ENCODE assay signal across 1 cellular context in the genomic region with DNA sequence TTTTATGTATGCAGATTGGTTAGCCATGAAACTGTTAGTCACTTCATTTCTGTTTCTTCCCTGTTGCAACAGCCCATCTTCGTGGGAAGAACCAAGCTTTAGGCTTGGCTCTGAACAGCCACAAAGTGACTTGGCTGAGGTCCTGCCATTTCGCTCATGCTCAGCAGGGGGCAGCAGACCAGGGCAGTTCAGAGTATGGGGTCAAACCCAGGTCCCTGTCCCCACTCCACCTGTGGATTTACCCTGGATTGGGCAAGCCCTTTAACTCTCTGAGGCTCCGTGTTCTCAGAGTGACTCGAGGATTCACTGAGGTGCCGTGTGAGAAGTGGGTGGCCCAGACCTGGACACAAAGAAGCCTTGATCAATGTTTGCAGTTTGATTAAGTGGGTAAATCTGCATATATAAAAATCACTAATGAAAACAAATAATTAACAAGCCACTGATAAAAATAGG.
TF ChIP-seq lines count a peak whose summit lies in the region.

No MANE protein-coding gene starts in this region.

TF ChIP-seq in HepG2, 621 proteins besides CTCF, POLR2A, EP300 and RAD21 (continued from another document):
- TF ChIP-seq STAT6 (CRISPR knock-in tag; IDR thresholded peaks at IDR 0.05; ENCODE audit: borderline replicate concordance) (no peak), SMAD1 (CRISPR knock-in tag; IDR thresholded peaks at IDR 0.05; ENCODE audit: borderline replicate concordance, low read depth) (no peak; the same call in 1 of the 2 replicates), TOPORS (CRISPR knock-in tag; IDR thresholded peaks at IDR 0.05) (no peak), CEBPB (IDR thresholded peaks at IDR 0.05; ENCODE audit: borderline replicate concordance, low read depth, low read length) (peak; percentile 64; the same call in 1 of the 2 replicates), ZNF773 (CRISPR knock-in tag; IDR thresholded peaks at IDR 0.05; ENCODE audit: borderline replicate concordance) (no peak), SOX5 (CRISPR knock-in tag; IDR thresholded peaks at IDR 0.05; ENCODE audit: borderline replicate concordance) (peak; percentile 25; the same call in 1 of the 2 replicates), ZNF609 (CRISPR knock-in tag; IDR thresholded peaks at IDR 0.05; ENCODE audit: borderline replicate concordance) (no peak), ONECUT2 (CRISPR knock-in tag; IDR thresholded peaks at IDR 0.05) (no peak), ARNTL (CRISPR knock-in tag; IDR thresholded peaks at IDR 0.05) (no peak), ZNF570 (CRISPR knock-in tag; IDR thresholded peaks at IDR 0.05; ENCODE audit: borderline replicate concordance) (no peak), TRAFD1 (CRISPR knock-in tag; IDR thresholded peaks at IDR 0.05; ENCODE audit: borderline replicate concordance) (no peak), ZNF883 (CRISPR knock-in tag; IDR thresholded peaks at IDR 0.05; ENCODE audit: not compliant biosample characterization) (peak; percentile 82), YEATS4 (CRISPR knock-in tag; IDR thresholded peaks at IDR 0.05; ENCODE audit: borderline replicate concordance) (no peak), NFKBIZ (CRISPR knock-in tag; IDR thresholded peaks at IDR 0.05) (no peak), TBX2 (CRISPR knock-in tag; IDR thresholded peaks at IDR 0.05; ENCODE audit: borderline replicate concordance) (no peak; the same call in 1 of the 2 replicates)
- TF ChIP-seq, protein P1, sequence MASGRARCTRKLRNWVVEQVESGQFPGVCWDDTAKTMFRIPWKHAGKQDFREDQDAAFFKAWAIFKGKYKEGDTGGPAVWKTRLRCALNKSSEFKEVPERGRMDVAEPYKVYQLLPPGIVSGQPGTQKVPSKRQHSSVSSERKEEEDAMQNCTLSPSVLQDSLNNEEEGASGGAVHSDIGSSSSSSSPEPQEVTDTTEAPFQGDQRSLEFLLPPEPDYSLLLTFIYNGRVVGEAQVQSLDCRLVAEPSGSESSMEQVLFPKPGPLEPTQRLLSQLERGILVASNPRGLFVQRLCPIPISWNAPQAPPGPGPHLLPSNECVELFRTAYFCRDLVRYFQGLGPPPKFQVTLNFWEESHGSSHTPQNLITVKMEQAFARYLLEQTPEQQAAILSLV (CRISPR knock-in tag; IDR thresholded peaks at IDR 0.05; ENCODE audit: borderline replicate concordance), result 0 out of 2 replicates have a peak, but pooled peaks have one; percentile 34
- TF ChIP-seq, protein P2, sequence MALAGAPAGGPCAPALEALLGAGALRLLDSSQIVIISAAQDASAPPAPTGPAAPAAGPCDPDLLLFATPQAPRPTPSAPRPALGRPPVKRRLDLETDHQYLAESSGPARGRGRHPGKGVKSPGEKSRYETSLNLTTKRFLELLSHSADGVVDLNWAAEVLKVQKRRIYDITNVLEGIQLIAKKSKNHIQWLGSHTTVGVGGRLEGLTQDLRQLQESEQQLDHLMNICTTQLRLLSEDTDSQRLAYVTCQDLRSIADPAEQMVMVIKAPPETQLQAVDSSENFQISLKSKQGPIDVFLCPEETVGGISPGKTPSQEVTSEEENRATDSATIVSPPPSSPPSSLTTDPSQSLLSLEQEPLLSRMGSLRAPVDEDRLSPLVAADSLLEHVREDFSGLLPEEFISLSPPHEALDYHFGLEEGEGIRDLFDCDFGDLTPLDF (CRISPR knock-in tag; IDR thresholded peaks at IDR 0.05), result no peak
- TF ChIP-seq, protein P3, sequence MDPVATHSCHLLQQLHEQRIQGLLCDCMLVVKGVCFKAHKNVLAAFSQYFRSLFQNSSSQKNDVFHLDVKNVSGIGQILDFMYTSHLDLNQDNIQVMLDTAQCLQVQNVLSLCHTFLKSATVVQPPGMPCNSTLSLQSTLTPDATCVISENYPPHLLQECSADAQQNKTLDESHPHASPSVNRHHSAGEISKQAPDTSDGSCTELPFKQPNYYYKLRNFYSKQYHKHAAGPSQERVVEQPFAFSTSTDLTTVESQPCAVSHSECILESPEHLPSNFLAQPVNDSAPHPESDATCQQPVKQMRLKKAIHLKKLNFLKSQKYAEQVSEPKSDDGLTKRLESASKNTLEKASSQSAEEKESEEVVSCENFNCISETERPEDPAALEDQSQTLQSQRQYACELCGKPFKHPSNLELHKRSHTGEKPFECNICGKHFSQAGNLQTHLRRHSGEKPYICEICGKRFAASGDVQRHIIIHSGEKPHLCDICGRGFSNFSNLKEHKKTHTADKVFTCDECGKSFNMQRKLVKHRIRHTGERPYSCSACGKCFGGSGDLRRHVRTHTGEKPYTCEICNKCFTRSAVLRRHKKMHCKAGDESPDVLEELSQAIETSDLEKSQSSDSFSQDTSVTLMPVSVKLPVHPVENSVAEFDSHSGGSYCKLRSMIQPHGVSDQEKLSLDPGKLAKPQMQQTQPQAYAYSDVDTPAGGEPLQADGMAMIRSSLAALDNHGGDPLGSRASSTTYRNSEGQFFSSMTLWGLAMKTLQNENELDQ (CRISPR knock-in tag; IDR thresholded peaks at IDR 0.05; ENCODE audit: borderline replicate concordance), result no peak
- TF ChIP-seq, protein P4, sequence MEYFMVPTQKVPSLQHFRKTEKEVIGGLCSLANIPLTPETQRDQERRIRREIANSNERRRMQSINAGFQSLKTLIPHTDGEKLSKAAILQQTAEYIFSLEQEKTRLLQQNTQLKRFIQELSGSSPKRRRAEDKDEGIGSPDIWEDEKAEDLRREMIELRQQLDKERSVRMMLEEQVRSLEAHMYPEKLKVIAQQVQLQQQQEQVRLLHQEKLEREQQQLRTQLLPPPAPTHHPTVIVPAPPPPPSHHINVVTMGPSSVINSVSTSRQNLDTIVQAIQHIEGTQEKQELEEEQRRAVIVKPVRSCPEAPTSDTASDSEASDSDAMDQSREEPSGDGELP (IDR thresholded peaks at IDR 0.05; ENCODE audit: borderline replicate concordance, low read depth), result no peak
- TF ChIP-seq, protein P5, sequence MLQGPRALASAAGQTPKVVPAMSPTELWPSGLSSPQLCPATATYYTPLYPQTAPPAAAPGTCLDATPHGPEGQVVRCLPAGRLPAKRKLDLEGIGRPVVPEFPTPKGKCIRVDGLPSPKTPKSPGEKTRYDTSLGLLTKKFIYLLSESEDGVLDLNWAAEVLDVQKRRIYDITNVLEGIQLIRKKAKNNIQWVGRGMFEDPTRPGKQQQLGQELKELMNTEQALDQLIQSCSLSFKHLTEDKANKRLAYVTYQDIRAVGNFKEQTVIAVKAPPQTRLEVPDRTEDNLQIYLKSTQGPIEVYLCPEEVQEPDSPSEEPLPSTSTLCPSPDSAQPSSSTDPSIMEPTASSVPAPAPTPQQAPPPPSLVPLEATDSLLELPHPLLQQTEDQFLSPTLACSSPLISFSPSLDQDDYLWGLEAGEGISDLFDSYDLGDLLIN (CRISPR knock-in tag; IDR thresholded peaks at IDR 0.05; ENCODE audit: borderline replicate concordance), result no peak
- TF ChIP-seq, protein P6, sequence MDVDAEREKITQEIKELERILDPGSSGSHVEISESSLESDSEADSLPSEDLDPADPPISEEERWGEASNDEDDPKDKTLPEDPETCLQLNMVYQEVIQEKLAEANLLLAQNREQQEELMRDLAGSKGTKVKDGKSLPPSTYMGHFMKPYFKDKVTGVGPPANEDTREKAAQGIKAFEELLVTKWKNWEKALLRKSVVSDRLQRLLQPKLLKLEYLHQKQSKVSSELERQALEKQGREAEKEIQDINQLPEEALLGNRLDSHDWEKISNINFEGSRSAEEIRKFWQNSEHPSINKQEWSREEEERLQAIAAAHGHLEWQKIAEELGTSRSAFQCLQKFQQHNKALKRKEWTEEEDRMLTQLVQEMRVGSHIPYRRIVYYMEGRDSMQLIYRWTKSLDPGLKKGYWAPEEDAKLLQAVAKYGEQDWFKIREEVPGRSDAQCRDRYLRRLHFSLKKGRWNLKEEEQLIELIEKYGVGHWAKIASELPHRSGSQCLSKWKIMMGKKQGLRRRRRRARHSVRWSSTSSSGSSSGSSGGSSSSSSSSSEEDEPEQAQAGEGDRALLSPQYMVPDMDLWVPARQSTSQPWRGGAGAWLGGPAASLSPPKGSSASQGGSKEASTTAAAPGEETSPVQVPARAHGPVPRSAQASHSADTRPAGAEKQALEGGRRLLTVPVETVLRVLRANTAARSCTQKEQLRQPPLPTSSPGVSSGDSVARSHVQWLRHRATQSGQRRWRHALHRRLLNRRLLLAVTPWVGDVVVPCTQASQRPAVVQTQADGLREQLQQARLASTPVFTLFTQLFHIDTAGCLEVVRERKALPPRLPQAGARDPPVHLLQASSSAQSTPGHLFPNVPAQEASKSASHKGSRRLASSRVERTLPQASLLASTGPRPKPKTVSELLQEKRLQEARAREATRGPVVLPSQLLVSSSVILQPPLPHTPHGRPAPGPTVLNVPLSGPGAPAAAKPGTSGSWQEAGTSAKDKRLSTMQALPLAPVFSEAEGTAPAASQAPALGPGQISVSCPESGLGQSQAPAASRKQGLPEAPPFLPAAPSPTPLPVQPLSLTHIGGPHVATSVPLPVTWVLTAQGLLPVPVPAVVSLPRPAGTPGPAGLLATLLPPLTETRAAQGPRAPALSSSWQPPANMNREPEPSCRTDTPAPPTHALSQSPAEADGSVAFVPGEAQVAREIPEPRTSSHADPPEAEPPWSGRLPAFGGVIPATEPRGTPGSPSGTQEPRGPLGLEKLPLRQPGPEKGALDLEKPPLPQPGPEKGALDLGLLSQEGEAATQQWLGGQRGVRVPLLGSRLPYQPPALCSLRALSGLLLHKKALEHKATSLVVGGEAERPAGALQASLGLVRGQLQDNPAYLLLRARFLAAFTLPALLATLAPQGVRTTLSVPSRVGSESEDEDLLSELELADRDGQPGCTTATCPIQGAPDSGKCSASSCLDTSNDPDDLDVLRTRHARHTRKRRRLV (CRISPR knock-in tag; IDR thresholded peaks at IDR 0.05), result no peak
- TF ChIP-seq, protein P7, sequence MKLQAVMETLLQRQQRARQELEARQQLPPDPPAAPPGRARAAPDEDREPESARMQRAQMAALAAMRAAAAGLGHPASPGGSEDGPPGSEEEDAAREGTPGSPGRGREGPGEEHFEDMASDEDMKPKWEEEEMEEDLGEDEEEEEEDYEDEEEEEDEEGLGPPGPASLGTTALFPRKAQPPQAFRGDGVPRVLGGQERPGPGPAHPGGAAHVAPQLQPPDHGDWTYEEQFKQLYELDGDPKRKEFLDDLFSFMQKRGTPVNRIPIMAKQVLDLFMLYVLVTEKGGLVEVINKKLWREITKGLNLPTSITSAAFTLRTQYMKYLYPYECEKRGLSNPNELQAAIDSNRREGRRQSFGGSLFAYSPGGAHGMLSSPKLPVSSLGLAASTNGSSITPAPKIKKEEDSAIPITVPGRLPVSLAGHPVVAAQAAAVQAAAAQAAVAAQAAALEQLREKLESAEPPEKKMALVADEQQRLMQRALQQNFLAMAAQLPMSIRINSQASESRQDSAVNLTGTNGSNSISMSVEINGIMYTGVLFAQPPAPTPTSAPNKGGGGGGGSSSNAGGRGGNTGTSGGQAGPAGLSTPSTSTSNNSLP (IDR thresholded peaks at IDR 0.05; ENCODE audit: low read depth, low read length), result 0 out of 2 replicates have a peak, but pooled peaks have one; percentile 46
